In the genomic region with DNA sequence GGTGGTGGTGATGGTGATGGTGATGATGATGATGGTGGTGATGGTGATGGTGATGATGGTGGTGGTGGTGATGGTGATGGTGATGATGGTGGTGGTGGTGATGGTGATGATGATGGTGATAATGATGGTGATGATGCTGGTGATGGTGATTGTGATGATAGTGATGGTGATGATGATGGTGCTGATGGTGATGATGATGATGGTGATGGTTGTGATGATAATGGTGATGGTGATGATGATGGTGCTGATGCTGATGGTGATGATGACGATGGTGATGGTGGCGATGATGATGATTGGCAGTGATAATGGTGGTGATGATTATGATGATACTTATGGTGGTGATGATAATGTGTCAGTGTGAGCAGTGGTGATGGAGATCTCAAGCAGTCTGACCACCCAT, we compare ENCODE assay signal across 2 cellular contexts.
A peak's percentile ranks its signal among the peaks of the same experiment; 100 is the strongest.
TF ChIP-seq lines count a peak whose summit lies in the region.

No MANE protein-coding gene starts in this region.

TF ChIP-seq in HEK293, 187 proteins besides CTCF, POLR2A, EP300 and RAD21 (continued from another document and continues in another):
- TF ChIP-seq ZBTB11 (tag by site-specific recombination; conservative IDR thresholded peaks at IDR 0.05; ENCODE audit: low read depth) (no peak), ZNF600 (tag by site-specific recombination; IDR thresholded peaks at IDR 0.05) (no peak), IKZF3 (tag by site-specific recombination; IDR thresholded peaks at IDR 0.05) (no peak), ZNF549 (tag by site-specific recombination; IDR thresholded peaks at IDR 0.05) (no peak), ZNF19 (tag by site-specific recombination; IDR thresholded peaks at IDR 0.05; ENCODE audit: low read depth) (no peak), ZEB2 (tag by site-specific recombination; IDR thresholded peaks at IDR 0.05) (no peak), SETDB1 (IDR thresholded peaks at IDR 0.05; ENCODE audit: insufficient read length, low read length) (no peak), TCF7L2 (IDR thresholded peaks at IDR 0.05; ENCODE audit: borderline replicate concordance, low read depth, low read length) (no peak), GLIS2 (tag by site-specific recombination; IDR thresholded peaks at IDR 0.05) (no peak), ZNF362 (tag by site-specific recombination; IDR thresholded peaks at IDR 0.05) (no peak), GLI2 (tag by site-specific recombination; IDR thresholded peaks at IDR 0.05; ENCODE audit: borderline replicate concordance, low read depth) (no peak), ZNF561 (tag by site-specific recombination; IDR thresholded peaks at IDR 0.05; ENCODE audit: borderline replicate concordance) (no peak), ZNF513 (tag by site-specific recombination; IDR thresholded peaks at IDR 0.05) (peak; percentile 97), ZBTB20 (tag by site-specific recombination; IDR thresholded peaks at IDR 0.05) (0 out of 2 replicates have a peak, but pooled peaks have one; percentile 18), ZNF292 (tag by site-specific recombination; IDR thresholded peaks at IDR 0.05; ENCODE audit: borderline replicate concordance, low read depth) (no peak)
- TF ChIP-seq, protein P1, sequence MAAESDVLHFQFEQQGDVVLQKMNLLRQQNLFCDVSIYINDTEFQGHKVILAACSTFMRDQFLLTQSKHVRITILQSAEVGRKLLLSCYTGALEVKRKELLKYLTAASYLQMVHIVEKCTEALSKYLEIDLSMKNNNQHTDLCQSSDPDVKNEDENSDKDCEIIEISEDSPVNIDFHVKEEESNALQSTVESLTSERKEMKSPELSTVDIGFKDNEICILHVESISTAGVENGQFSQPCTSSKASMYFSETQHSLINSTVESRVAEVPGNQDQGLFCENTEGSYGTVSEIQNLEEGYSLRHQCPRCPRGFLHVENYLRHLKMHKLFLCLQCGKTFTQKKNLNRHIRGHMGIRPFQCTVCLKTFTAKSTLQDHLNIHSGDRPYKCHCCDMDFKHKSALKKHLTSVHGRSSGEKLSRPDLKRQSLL (tag by site-specific recombination; IDR thresholded peaks at IDR 0.05) = no peak
- TF ChIP-seq, protein P2, sequence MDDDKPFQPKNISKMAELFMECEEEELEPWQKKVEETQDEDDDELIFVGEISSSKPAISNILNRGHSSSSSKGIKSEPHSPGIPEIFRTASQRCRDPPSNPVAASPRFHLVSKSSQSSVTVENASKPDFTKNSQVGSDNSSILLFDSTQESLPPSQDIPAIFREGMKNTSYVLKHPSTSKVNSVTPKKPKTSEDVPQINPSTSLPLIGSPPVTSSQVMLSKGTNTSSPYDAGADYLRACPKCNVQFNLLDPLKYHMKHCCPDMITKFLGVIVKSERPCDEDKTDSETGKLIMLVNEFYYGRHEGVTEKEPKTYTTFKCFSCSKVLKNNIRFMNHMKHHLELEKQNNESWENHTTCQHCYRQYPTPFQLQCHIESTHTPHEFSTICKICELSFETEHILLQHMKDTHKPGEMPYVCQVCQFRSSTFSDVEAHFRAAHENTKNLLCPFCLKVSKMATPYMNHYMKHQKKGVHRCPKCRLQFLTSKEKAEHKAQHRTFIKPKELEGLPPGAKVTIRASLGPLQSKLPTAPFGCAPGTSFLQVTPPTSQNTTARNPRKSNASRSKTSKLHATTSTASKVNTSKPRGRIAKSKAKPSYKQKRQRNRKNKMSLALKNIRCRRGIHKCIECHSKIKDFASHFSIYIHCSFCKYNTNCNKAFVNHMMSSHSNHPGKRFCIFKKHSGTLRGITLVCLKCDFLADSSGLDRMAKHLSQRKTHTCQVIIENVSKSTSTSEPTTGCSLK (tag by site-specific recombination; IDR thresholded peaks at IDR 0.05) = 0 out of 2 replicates have a peak, but pooled peaks have one; percentile 62

TF ChIP-seq in H1, 55 proteins besides CTCF, POLR2A, EP300 and RAD21 (continued from another document):
- no peak for TF ChIP-seq YY1 (IDR thresholded peaks at IDR 0.05; ENCODE audit: low read depth, low read length)
- TF ChIP-seq HDAC2 (IDR thresholded peaks at IDR 0.05; ENCODE audit: borderline replicate concordance in 1 of 2, low read depth in 2 of 2, low read length in 2 of 2) = no peak
- TF ChIP-seq SUZ12 (IDR thresholded peaks at IDR 0.05; ENCODE audit: low read length) = no peak
- no peak for TF ChIP-seq KDM1A (IDR thresholded peaks at IDR 0.05; ENCODE audit: borderline replicate concordance, low read length)
